ENCODE assay signal across 9 cellular contexts in the genomic region with DNA sequence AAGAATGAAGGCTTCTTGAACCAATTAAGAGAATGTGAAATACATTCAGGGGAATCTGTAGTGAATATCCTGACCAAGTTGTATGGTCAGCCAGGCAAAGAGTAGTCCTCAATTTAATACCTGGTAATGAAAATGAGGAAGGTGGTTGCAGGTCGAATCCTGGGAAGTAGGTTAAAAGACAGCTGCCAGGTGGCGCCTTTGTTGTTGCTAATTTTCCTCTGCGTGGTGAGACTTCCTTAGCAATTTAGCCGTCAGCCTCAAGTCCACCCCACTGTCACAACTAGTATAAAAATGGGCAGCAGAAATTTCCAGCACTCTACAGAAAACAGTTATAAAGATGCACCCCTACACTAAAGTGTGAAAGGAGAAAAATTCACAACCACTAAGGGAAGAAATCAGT.
DNase-seq lines count a peak whose midpoint lies in the region; ATAC-seq and TF ChIP-seq lines count a peak whose summit lies in the region.
"Had no signal": no experiment of that assay in that cellular context is flagged by ENCODE, and none has a peak within 500 bp of the region (broad histone marks: within the 10 kb centered on the region; RNA-seq: fewer than 3 reads in every experiment).

No MANE protein-coding gene starts in this region.

- no peaks in the 10 kb centered on the region for H3K79me1 ChIP-seq in mesendoderm (ENCODE audit: low read length)

- H3K36me3 Mint-ChIP-seq in progenitor cell of endocrine pancreas (ENCODE audit: insufficient read depth): no peaks in the 10 kb centered on the region

- no peak overlapping the region for H2BK5ac ChIP-seq in mesendoderm (ENCODE audit: low read length)

- no peak overlapping the region for H3K23ac ChIP-seq in mesendoderm (ENCODE audit: low read length)

- H3K4me3 ChIP-seq in GM06990 (replicated peaks; ENCODE audit: low read depth, low read length) (no peak overlapping the region), LNCaP clone FGC (ENCODE audit: low read depth, low read length) (no peak overlapping the region), mesendoderm (ENCODE audit: low read length) (no peak overlapping the region)

- no peak overlapping the region for H2AK5ac ChIP-seq in mesendoderm (ENCODE audit: low read length)

- TF ChIP-seq CTCF in GM06990 (IDR thresholded peaks at IDR 0.05; ENCODE audit: insufficient read depth, low read length, poor library complexity, severe bottlenecking) (peak; percentile 28), LNCaP clone FGC (IDR thresholded peaks at IDR 0.05; ENCODE audit: control insufficient read depth, extremely low read depth, insufficient read depth) (peak; percentile 47), progenitor cell of endocrine pancreas (IDR thresholded peaks at IDR 0.05; ENCODE audit: unreplicated experiment) (no peak)

- no peak overlapping the region for H4K8ac ChIP-seq in mesendoderm (ENCODE audit: low read depth, low read length)

- H3K27ac Mint-ChIP-seq in progenitor cell of endocrine pancreas: no peak overlapping the region

- H3K36me3 ChIP-seq in GM06990 (ENCODE audit: control insufficient read depth, insufficient read depth, low read length): no peaks in the 10 kb centered on the region
- no peaks in the 10 kb centered on the region for H3K36me3 ChIP-seq in mesendoderm (ENCODE audit: control insufficient read depth, insufficient read depth, low read length)

- ATAC-seq in HG03095 (IDR thresholded peaks at IDR 0.05; ENCODE audit: unreplicated experiment): no peak

- no peak overlapping the region for H3K18ac ChIP-seq in mesendoderm (ENCODE audit: low read length)

- no peak overlapping the region for H3K4ac ChIP-seq in mesendoderm (ENCODE audit: low read depth, low read length)

- H4K5ac ChIP-seq in mesendoderm (ENCODE audit: low read length): no peak overlapping the region

- no peak overlapping the region for H3K4me2 ChIP-seq in mesendoderm (ENCODE audit: low read length)

- H3K27ac ChIP-seq in mesendoderm (ENCODE audit: low read depth, low read length): no peak overlapping the region

- H3K4me3 Mint-ChIP-seq in progenitor cell of endocrine pancreas (ENCODE audit: low read depth): no peak overlapping the region
- H3K4me3 Mint-ChIP-seq: nephron progenitor cell had no signal

- no peak overlapping the region for H2BK120ac ChIP-seq in mesendoderm (ENCODE audit: low read depth, low read length)

- peaks cover 4% of the 10 kb centered on the region for H3K4me1 Mint-ChIP-seq in progenitor cell of endocrine pancreas (ENCODE audit: low read depth)

- WGBS in mesendoderm (ENCODE audit: extremely low coverage, insufficient coverage, low lambda C conversion rate): no CpG with 5 or more reads among the region's 4 CpGs

- H3K27me3 ChIP-seq in GM06990 (replicated peaks; ENCODE audit: control insufficient read depth, insufficient read depth, low read length) (no peaks in the 10 kb centered on the region), mesendoderm (ENCODE audit: insufficient read depth, low read length, poor library complexity) (no peaks in the 10 kb centered on the region)

- H3K4me1 ChIP-seq in mesendoderm (ENCODE audit: control insufficient read depth, low read depth, low read length): no peaks in the 10 kb centered on the region

- H3K27me3 Mint-ChIP-seq in progenitor cell of endocrine pancreas: no peaks in the 10 kb centered on the region

- no peak overlapping the region for H3K56ac ChIP-seq in mesendoderm (ENCODE audit: low read length)

- H2BK15ac ChIP-seq in mesendoderm (replicated peaks; ENCODE audit: low read depth): no peak overlapping the region

- no peak overlapping the region for H3K9ac ChIP-seq in mesendoderm (ENCODE audit: low read length)

- DNase-seq in GM06990 (ENCODE audit: extremely low read depth, insufficient read length) (no peak), LNCaP clone FGC (ENCODE audit: low read depth) (no peak), T47D (ENCODE audit: low read depth in 1 of 2, low spot score in 1 of 2) (peak; percentile 15 to 58), mesendoderm (peak; percentile 47), progenitor cell of endocrine pancreas (ENCODE audit: low spot score, unreplicated experiment) (no peak), amygdala (lab: John Stamatoyannopoulos, UW) (no peak), NCI-H2196 treated with DMSO at 0.1 percent for 48 hours (lab: John Stamatoyannopoulos, UW; ENCODE audit: unreplicated experiment) (no peak)
- DNase-seq: nephron progenitor cell had no signal

- H3K9me3 Mint-ChIP-seq in progenitor cell of endocrine pancreas (ENCODE audit: low read depth): no peaks in the 10 kb centered on the region

- in situ Hi-C loops in T47D (cut with HindIII; ENCODE audit: low pct_unique_long_range_greater_than_20kb, low sequenced_read_pairs): no loop called here

- H3K79me2 ChIP-seq in mesendoderm (ENCODE audit: control insufficient read depth, insufficient read depth, low read length): no peaks in the 10 kb centered on the region

Comparison
In these comparisons a context has a peak if more than half of its experiments do, and no peak if none do; other contexts are left out.
1. DNase-seq: peak in T47D (2 of 2) and mesendoderm (single experiment); none in GM06990 (single experiment), LNCaP clone FGC (single experiment), progenitor cell of endocrine pancreas (single experiment), amygdala (0 of 56) and NCI-H2196 treated with DMSO at 0.1 percent for 48 hours (single experiment).